ENCODE assay signal across 9 cellular contexts in the genomic region with DNA sequence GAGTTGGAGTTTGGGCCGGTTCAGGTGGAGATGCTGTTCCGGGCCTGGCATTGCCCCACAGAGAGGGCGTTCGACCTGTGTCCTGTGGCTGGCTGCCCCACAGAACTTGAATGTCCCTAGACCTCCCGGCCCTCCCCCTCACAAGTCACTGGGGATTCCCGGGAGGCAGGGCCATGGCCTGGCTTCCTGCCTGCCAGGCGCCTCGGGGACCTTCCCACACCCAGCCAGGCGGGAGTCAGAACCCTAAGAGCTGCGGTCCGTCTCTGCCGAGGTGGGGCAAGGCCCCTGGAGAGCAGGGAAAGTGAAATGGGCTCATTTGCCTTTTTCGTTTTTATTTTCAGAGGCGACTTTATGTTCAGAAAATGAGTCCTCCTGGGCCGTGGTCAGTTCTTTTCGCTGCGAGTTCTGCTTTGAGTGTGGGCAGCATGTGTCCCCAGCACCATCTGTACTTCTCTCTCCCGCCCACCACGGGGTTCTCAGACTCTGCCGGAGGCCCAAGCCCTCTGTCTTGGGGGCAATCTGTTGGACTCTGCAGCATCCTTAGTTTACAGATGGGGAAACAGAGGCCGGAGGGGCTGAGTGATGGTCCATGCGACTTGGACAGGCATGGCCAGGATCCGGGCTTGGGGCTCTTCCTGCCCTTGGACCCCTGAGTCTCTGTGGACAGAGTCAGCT. TPM values are rescaled to one million over a fixed set of nuclear protein-coding genes. Genes with fewer than 3 reads are reported as not detected.
DNase-seq lines count a peak whose midpoint lies in the region; ATAC-seq and TF ChIP-seq lines count a peak whose summit lies in the region.
"Had no signal": no experiment of that assay in that cellular context is flagged by ENCODE, and none has a peak within 500 bp of the region (broad histone marks: within the 10 kb centered on the region; RNA-seq: fewer than 3 reads in every experiment).

No MANE protein-coding gene starts in this region.

- H3K9me3 Mint-ChIP-seq in activated naive CD8-positive, alpha-beta T cell treated with anti-CD3 and anti-CD28 coated beads for 36 hours, result no peaks in the 10 kb centered on the region
- H3K9me3 Mint-ChIP-seq in nephron progenitor cell, result no peaks in the 10 kb centered on the region

- H3K27ac Mint-ChIP-seq in activated naive CD8-positive, alpha-beta T cell treated with anti-CD3 and anti-CD28 coated beads for 36 hours, result peak overlapping the region; percentile 99
- peak overlapping the region; percentile 99 for H3K27ac Mint-ChIP-seq in nephron progenitor cell

- no peak for TF ChIP-seq CTCF in nephron progenitor cell (IDR thresholded peaks at IDR 0.05)

- peaks cover 70% of the 10 kb centered on the region for H3K36me3 Mint-ChIP-seq in activated naive CD8-positive, alpha-beta T cell treated with anti-CD3 and anti-CD28 coated beads for 36 hours
- H3K36me3 Mint-ChIP-seq in nephron progenitor cell (ENCODE audit: low read depth), result peaks cover 63% of the 10 kb centered on the region

- peaks cover 70% of the 10 kb centered on the region for H3K4me1 Mint-ChIP-seq in activated naive CD8-positive, alpha-beta T cell treated with anti-CD3 and anti-CD28 coated beads for 36 hours
- peaks cover 73% of the 10 kb centered on the region for H3K4me1 Mint-ChIP-seq in nephron progenitor cell

- peak overlapping the region; percentile 86 for H3K4me3 Mint-ChIP-seq in activated naive CD8-positive, alpha-beta T cell treated with anti-CD3 and anti-CD28 coated beads for 36 hours
- no peak overlapping the region for H3K4me3 Mint-ChIP-seq in nephron progenitor cell

- peak; percentile 41 for ATAC-seq in HG03432 (IDR thresholded peaks at IDR 0.05; ENCODE audit: unreplicated experiment)
- ATAC-seq: left lung had no signal

- DNase-seq in activated T-cell treated with anti-CD3 and anti-CD28 coated beads for 48 hours (ENCODE audit: low read depth), result peak; percentile 60
- DNase-seq in activated T-cell treated with anti-CD3 and anti-CD28 coated beads, Interleukin-2, amount 50 U/mL, for 1 hour, result no peak
- DNase-seq in activated naive CD8-positive, alpha-beta T cell treated with anti-CD3 and anti-CD28 coated beads for 36 hours, result peak; percentile 78
- DNase-seq in nephron progenitor cell, result no peak
- no peak for DNase-seq in NCI-H1436 treated with DMSO at 0.1 percent for 48 hours (lab: John Stamatoyannopoulos, UW)
- DNase-seq in RKO (ENCODE audit: low spot score), result no peak
- no peak for DNase-seq in NCI-H748 treated with DMSO at 0.1 percent for 48 hours (lab: John Stamatoyannopoulos, UW)

- no peaks in the 10 kb centered on the region for H3K27me3 Mint-ChIP-seq in activated naive CD8-positive, alpha-beta T cell treated with anti-CD3 and anti-CD28 coated beads for 36 hours
- no peaks in the 10 kb centered on the region for H3K27me3 Mint-ChIP-seq in nephron progenitor cell (ENCODE audit: low read depth, poor library complexity)

RNA-seq across cellular contexts. Expression of gene RBM38, which starts 8.5 kb away (rescaled TPM):
- total RNA-seq in activated naive CD8-positive, alpha-beta T cell treated with anti-CD3 and anti-CD28 coated beads for 36 hours, result 100 to 1,000 TPM; 142 to 144 TPM

RNA-seq across cellular contexts. Expression of gene RAE1, which starts 48.7 kb away (rescaled TPM):
- 10 to 100 TPM; 59.0 to 60.0 TPM for total RNA-seq in activated naive CD8-positive, alpha-beta T cell treated with anti-CD3 and anti-CD28 coated beads for 36 hours

Comparison
In these comparisons a context has a peak if more than half of its experiments do, and no peak if none do; other contexts are left out.
1. DNase-seq: peak in activated T-cell treated with anti-CD3 and anti-CD28 coated beads for 48 hours (single experiment) and activated naive CD8-positive, alpha-beta T cell treated with anti-CD3 and anti-CD28 coated beads for 36 hours (single experiment); none in activated T-cell treated with anti-CD3 and anti-CD28 coated beads, Interleukin-2, amount 50 U/mL, for 1 hour (single experiment), nephron progenitor cell (single experiment), NCI-H1436 treated with DMSO at 0.1 percent for 48 hours (single experiment), RKO (single experiment) and NCI-H748 treated with DMSO at 0.1 percent for 48 hours (single experiment).